28 cellular contexts compared by ENCODE assay signal in genomic region chr9:109263358-109263757, GRCh38. TPM values are rescaled to one million over a fixed set of nuclear protein-coding genes. Genes with fewer than 3 reads are reported as not detected.
"Had no signal": no experiment of that assay in that cellular context is flagged by ENCODE, and none has a peak within 500 bp of the region (broad histone marks: within the 10 kb centered on the region; RNA-seq: fewer than 3 reads in every experiment).

No MANE protein-coding gene starts in this region.

- H3K36me3 Mint-ChIP-seq: naive thymus-derived CD4-positive, alpha-beta T cell; natural killer cell; neural progenitor cell; stimulated activated effector memory CD8-positive, alpha-beta T cell treated with anti-CD3 and anti-CD28 coated beads, Interleukin-12 subunit alpha, Interleukin-12 subunit beta, amount 100 ng/mL, for 72 hours; stimulated activated naive B cell treated with anti-CD40 and anti-IgM and Interleukin-4, amounts not matched to agents 10 μg/mL and 1 μg/mL and 100 μg/mL, for 72 hours had no signal

- H3K27me3 ChIP-seq: neural progenitor cell, ovary, right lobe of liver, sigmoid colon, stomach, tibial artery, transverse colon, upper lobe of right lung, uterus had no signal

- H3K27me3 Mint-ChIP-seq: type B pancreatic cell had no signal

- H3K9me3 Mint-ChIP-seq: natural killer cell; stimulated activated effector memory CD8-positive, alpha-beta T cell treated with anti-CD3 and anti-CD28 coated beads, Interleukin-12 subunit alpha, Interleukin-12 subunit beta, amount 100 ng/mL, for 72 hours had no signal

- H3K4me3 ChIP-seq: neural progenitor cell, ovary, psoas muscle, right lobe of liver, sigmoid colon, stomach, thoracic aorta, tibial artery, transverse colon, upper lobe of right lung, uterus had no signal

- DNase-seq: naive thymus-derived CD4-positive, alpha-beta T cell; natural killer cell; occipital lobe; ovary; posterior cingulate gyrus; psoas muscle; right lobe of liver; sigmoid colon; small intestine; stimulated activated CD4-positive, alpha-beta T cell treated with anti-CD3 and anti-CD28 coated beads, Interleukin-15, amount 100 ng/mL, for 24 hours; stimulated activated CD4-positive, alpha-beta T cell treated with anti-CD3 and anti-CD28 coated beads, Interleukin-2, amount 100 ng/mL, for 24 hours; stimulated activated CD4-positive, alpha-beta T cell treated with anti-CD3 and anti-CD28 coated beads, Interleukin-2, amount 100 ng/mL, for 48 hours; stimulated activated CD4-positive, alpha-beta T cell treated with anti-CD3 and anti-CD28 coated beads, Interleukin-4, amount 100 ng/mL, for 24 hours; stimulated activated naive B cell treated with anti-CD40 and anti-IgM and Interleukin-4, amounts not matched to agents 10 μg/mL and 1 μg/mL and 100 μg/mL, for 72 hours; stimulated activated naive CD4-positive, alpha-beta T cell treated with Interleukin-2 at 50 U/mL for 16 hours; stomach; tibial artery; transverse colon; upper lobe of right lung; uterus had no signal

- ATAC-seq: naive thymus-derived CD4-positive, alpha-beta T cell; natural killer cell; right lobe of liver; stimulated activated effector memory CD8-positive, alpha-beta T cell treated with anti-CD3 and anti-CD28 coated beads, Interleukin-12 subunit alpha, Interleukin-12 subunit beta, amount 100 ng/mL, for 72 hours; stimulated activated naive B cell treated with anti-CD40 and anti-IgM and Interleukin-4, amounts not matched to agents 10 μg/mL and 1 μg/mL and 100 μg/mL, for 72 hours; upper lobe of right lung had no signal

- H3K36me3 ChIP-seq: neural progenitor cell, ovary, sigmoid colon, thoracic aorta, tibial artery, transverse colon, upper lobe of right lung, uterus had no signal

- H3K4me1 ChIP-seq: parathyroid adenoma, psoas muscle, tibial artery, upper lobe of right lung, uterus had no signal

- H3K4me3 Mint-ChIP-seq: naive thymus-derived CD4-positive, alpha-beta T cell; natural killer cell; nephron; neural progenitor cell; stimulated activated effector memory CD8-positive, alpha-beta T cell treated with anti-CD3 and anti-CD28 coated beads, Interleukin-12 subunit alpha, Interleukin-12 subunit beta, amount 100 ng/mL, for 72 hours; stimulated activated naive B cell treated with anti-CD40 and anti-IgM and Interleukin-4, amounts not matched to agents 10 μg/mL and 1 μg/mL and 100 μg/mL, for 72 hours; stimulated activated naive CD8-positive, alpha-beta T cell treated with anti-CD3 and anti-CD28 coated beads, Interleukin-15, Interleukin-2, amounts not matched to agents 100 ng/mL and 50 ng/mL, for 24 hours; type B pancreatic cell had no signal

- H3K27ac Mint-ChIP-seq: naive thymus-derived CD4-positive, alpha-beta T cell; natural killer cell; nephron; neural progenitor cell; progenitor cell of endocrine pancreas; stimulated activated effector memory CD8-positive, alpha-beta T cell treated with anti-CD3 and anti-CD28 coated beads, Interleukin-12 subunit alpha, Interleukin-12 subunit beta, amount 100 ng/mL, for 72 hours; stimulated activated naive B cell treated with anti-CD40 and anti-IgM and Interleukin-4, amounts not matched to agents 10 μg/mL and 1 μg/mL and 100 μg/mL, for 72 hours; stimulated activated naive CD8-positive, alpha-beta T cell treated with anti-CD3 and anti-CD28 coated beads, Interleukin-15, Interleukin-2, amounts not matched to agents 100 ng/mL and 50 ng/mL, for 24 hours; type B pancreatic cell had no signal

- H3K4me1 Mint-ChIP-seq: natural killer cell; stimulated activated effector memory CD8-positive, alpha-beta T cell treated with anti-CD3 and anti-CD28 coated beads, Interleukin-12 subunit alpha, Interleukin-12 subunit beta, amount 100 ng/mL, for 72 hours; stimulated activated naive B cell treated with anti-CD40 and anti-IgM and Interleukin-4, amounts not matched to agents 10 μg/mL and 1 μg/mL and 100 μg/mL, for 72 hours had no signal

- H3K27ac ChIP-seq: neural progenitor cell, ovary, parathyroid adenoma, psoas muscle, right lobe of liver, sigmoid colon, stomach, thoracic aorta, tibial artery, transverse colon, upper lobe of right lung, uterus had no signal

- H3K9me3 ChIP-seq: ovary, psoas muscle, right lobe of liver, sigmoid colon, stomach, thoracic aorta, transverse colon, upper lobe of right lung, uterus had no signal

RNA-seq across cellular contexts. Expression of gene EPB41L4B, which starts 57.5 kb away (rescaled TPM):
- total RNA-seq: natural killer cell had no signal
- polyA plus RNA-seq: naive thymus-derived CD4-positive, alpha-beta T cell had no signal
